15 cellular contexts compared by ENCODE assay signal in the genomic region with DNA sequence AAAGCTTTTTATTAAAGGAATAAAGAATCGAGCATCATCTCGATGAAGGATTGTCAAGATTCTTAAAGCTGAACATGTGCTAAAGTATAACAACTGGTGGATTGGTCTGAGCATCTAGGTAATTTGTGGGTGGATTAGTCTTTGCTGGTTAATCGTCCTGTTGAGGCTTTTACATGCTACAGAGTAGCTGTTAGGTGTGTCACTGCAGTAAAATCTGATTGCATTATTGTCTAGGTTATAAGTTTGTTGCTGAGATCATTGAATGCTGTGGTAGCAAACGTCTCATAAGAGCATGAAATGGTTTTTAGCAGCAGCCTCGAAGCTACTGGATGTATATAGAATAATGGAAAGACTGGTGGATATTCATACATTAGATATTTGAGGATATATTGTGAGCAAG. TPM values are rescaled to one million over a fixed set of nuclear protein-coding genes. Genes with fewer than 3 reads are reported as not detected.
A peak's percentile ranks its signal among the peaks of the same experiment; 100 is the strongest.
DNase-seq lines count a peak whose midpoint lies in the region; ATAC-seq and TF ChIP-seq lines count a peak whose summit lies in the region.
"Had no signal": no experiment of that assay in that cellular context is flagged by ENCODE, and none has a peak within 500 bp of the region (broad histone marks: within the 10 kb centered on the region; RNA-seq: fewer than 3 reads in every experiment).

No MANE protein-coding gene starts in this region.

- H3K27ac ChIP-seq in foreskin keratinocyte, result no peak overlapping the region
- peak overlapping the region; percentile 1 for H3K27ac ChIP-seq in smooth muscle cell (ENCODE audit: low read depth)
- H3K27ac ChIP-seq in prostate gland, result no peak overlapping the region
- H3K27ac ChIP-seq: C4-2B had no signal

- 83% methylated on average over 5 of the region's 5 CpGs for WGBS in smooth muscle cell (ENCODE audit: low lambda C conversion rate)
- 71% methylated on average over 5 of the region's 5 CpGs for WGBS in prostate gland

- peak; percentile 8 for ATAC-seq in foreskin keratinocyte
- ATAC-seq: HCT116 had no signal

- DNase-seq in activated naive CD4-positive, alpha-beta T cell treated with Interleukin-2 at 50 U/mL for 16 hours, result no peak
- peak; percentile 73 for DNase-seq in NCI-H82 (lab: John Stamatoyannopoulos, UW)
- DNase-seq in foreskin keratinocyte, result no peak
- no peak for DNase-seq in smooth muscle cell (lab: John Stamatoyannopoulos, UW; ENCODE audit: unreplicated experiment)
- no peak for DNase-seq in head of caudate nucleus
- DNase-seq in HPDE6-E6E7 (ENCODE audit: extremely low spot score), result no peak
- DNase-seq in prostate gland (ENCODE audit: low spot score), result no peak
- DNase-seq: DMS79 treated with DMSO at 0.1 percent for 48 hours, NCI-H146, NCI-H2081 treated with DMSO at 0.1 percent for 48 hours, NCI-H2227 treated with DMSO at 0.1 percent for 48 hours, NCI-H526 had no signal

- H3F3A ChIP-seq in smooth muscle cell (ENCODE audit: low read depth), result peaks cover 4% of the 10 kb centered on the region

- no peak overlapping the region for H2AFZ ChIP-seq in smooth muscle cell (ENCODE audit: low read depth)

- H3K9me3 ChIP-seq in smooth muscle cell (replicated peaks; ENCODE audit: low read depth) (no peaks in the 10 kb centered on the region), prostate gland (no peaks in the 10 kb centered on the region)

- H3K4me3 ChIP-seq in smooth muscle cell, result no peak overlapping the region
- H3K4me3 ChIP-seq in prostate gland, result no peak overlapping the region

- no peak overlapping the region for H3K4me2 ChIP-seq in smooth muscle cell

- H3K27ac Mint-ChIP-seq in activated naive CD4-positive, alpha-beta T cell treated with anti-CD3 and anti-CD28 coated beads, Interleukin-2, amount 50 U/mL, for 24 hours, result peak overlapping the region; percentile 57

- no peak overlapping the region for H3K4me3 Mint-ChIP-seq in activated naive CD4-positive, alpha-beta T cell treated with anti-CD3 and anti-CD28 coated beads, Interleukin-2, amount 50 U/mL, for 24 hours

- H3K79me2 ChIP-seq in smooth muscle cell (ENCODE audit: low read depth), result peaks cover 84% of the 10 kb centered on the region

- TF ChIP-seq CTCF in foreskin keratinocyte (conservative IDR thresholded peaks at IDR 0.05) (no peak), smooth muscle cell (IDR thresholded peaks at IDR 0.05; ENCODE audit: borderline replicate concordance, insufficient read depth, poor library complexity, severe bottlenecking) (no peak), prostate gland (IDR thresholded peaks at IDR 0.05) (no peak)

- no peak overlapping the region for H3K9ac ChIP-seq in smooth muscle cell (ENCODE audit: low read depth)

- no peaks in the 10 kb centered on the region for H3K9me3 Mint-ChIP-seq in activated naive CD4-positive, alpha-beta T cell treated with anti-CD3 and anti-CD28 coated beads, Interleukin-2, amount 50 U/mL, for 24 hours

- no peaks in the 10 kb centered on the region for H3K27me3 ChIP-seq in foreskin keratinocyte
- no peaks in the 10 kb centered on the region for H3K27me3 ChIP-seq in smooth muscle cell (ENCODE audit: low read depth)
- no peaks in the 10 kb centered on the region for H3K27me3 ChIP-seq in prostate gland (replicated peaks; ENCODE audit: insufficient read depth)

- H3K36me3 ChIP-seq in smooth muscle cell (ENCODE audit: low read depth) (peaks cover 7% of the 10 kb centered on the region), prostate gland (no peaks in the 10 kb centered on the region)

- TF ChIP-seq POLR2A in prostate gland (IDR thresholded peaks at IDR 0.05), result no peak

- peaks cover 68% of the 10 kb centered on the region for H4K20me1 ChIP-seq in smooth muscle cell (ENCODE audit: low read depth)

- peaks cover 85% of the 10 kb centered on the region for H3K4me1 Mint-ChIP-seq in activated naive CD4-positive, alpha-beta T cell treated with anti-CD3 and anti-CD28 coated beads, Interleukin-2, amount 50 U/mL, for 24 hours

- no peaks in the 10 kb centered on the region for H3K27me3 Mint-ChIP-seq in activated naive CD4-positive, alpha-beta T cell treated with anti-CD3 and anti-CD28 coated beads, Interleukin-2, amount 50 U/mL, for 24 hours

- intact Hi-C loops in head of caudate nucleus (cut with DNase I) (no loop called here), prostate gland (cut with DNase I) (no loop called here)

- H3K4me1 ChIP-seq in foreskin keratinocyte, result no peaks in the 10 kb centered on the region
- no peaks in the 10 kb centered on the region for H3K4me1 ChIP-seq in smooth muscle cell (ENCODE audit: low read depth)
- peaks cover 9% of the 10 kb centered on the region for H3K4me1 ChIP-seq in prostate gland (replicated peaks)

- H3K36me3 Mint-ChIP-seq in activated naive CD4-positive, alpha-beta T cell treated with anti-CD3 and anti-CD28 coated beads, Interleukin-2, amount 50 U/mL, for 24 hours, result peaks cover 9% of the 10 kb centered on the region

RNA-seq across cellular contexts. Expression of a gene that starts 7.2 kb away (rescaled TPM):
- total RNA-seq in foreskin keratinocyte (23.2 and 24.8 TPM in 2 replicates), smooth muscle cell (44.5 and 61.4 TPM in 2 replicates), prostate gland (10 to 100 TPM; 47.1 to 53.2 TPM)
- polyA plus RNA-seq in foreskin keratinocyte (4.9 and 6.9 TPM in 2 replicates), smooth muscle cell (23.7 and 24.4 TPM in 2 replicates)

RNA-seq across cellular contexts. Expression of a gene that starts 55.6 kb away (rescaled TPM):
- not detected in 2 replicates for total RNA-seq in foreskin keratinocyte
- polyA plus RNA-seq in foreskin keratinocyte, result not detected in 2 replicates
- 4.0 and 5.3 TPM in 2 replicates for total RNA-seq in smooth muscle cell
- polyA plus RNA-seq in smooth muscle cell, result 4.2 and 5.9 TPM in 2 replicates
- not detected for total RNA-seq in prostate gland
